Comparison of ENCODE assay signal across 1 cellular context in the genomic region with DNA sequence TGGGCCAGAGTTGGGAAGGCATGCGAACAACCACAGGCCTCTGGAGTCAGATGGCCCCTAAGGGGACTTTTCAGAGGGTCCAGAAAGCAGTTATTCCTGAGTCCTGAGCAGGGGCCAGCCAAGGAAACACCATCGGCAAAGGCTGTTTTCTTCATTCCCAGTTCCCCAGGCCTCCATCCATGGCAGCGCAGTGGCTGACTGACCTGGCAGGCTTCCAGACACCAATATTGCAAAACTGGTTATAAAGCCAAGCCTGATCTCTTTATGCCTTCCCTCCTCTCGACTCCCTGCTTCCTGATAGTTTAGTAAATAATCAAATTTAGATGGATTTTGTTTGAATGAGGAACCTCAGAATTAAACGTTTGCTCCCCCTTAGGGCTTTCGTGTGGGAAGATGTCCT.
TF ChIP-seq lines count a peak whose summit lies in the region.

No MANE protein-coding gene starts in this region.

TF ChIP-seq in SK-N-SH treated with all-trans-retinoic acid at 6 μM for 48 hours, 23 proteins besides CTCF, POLR2A, EP300 and RAD21 (continued from another document):
- TF ChIP-seq, protein P1, sequence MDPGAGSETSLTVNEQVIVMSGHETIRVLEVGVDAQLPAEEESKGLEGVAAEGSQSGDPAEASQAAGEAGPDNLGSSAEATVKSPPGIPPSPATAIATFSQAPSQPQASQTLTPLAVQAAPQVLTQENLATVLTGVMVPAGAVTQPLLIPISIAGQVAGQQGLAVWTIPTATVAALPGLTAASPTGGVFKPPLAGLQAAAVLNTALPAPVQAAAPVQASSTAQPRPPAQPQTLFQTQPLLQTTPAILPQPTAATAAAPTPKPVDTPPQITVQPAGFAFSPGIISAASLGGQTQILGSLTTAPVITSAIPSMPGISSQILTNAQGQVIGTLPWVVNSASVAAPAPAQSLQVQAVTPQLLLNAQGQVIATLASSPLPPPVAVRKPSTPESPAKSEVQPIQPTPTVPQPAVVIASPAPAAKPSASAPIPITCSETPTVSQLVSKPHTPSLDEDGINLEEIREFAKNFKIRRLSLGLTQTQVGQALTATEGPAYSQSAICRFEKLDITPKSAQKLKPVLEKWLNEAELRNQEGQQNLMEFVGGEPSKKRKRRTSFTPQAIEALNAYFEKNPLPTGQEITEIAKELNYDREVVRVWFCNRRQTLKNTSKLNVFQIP (CRISPR knock-in tag; IDR thresholded peaks at IDR 0.05; ENCODE audit: borderline replicate concordance, low read depth) = no peak
- TF ChIP-seq ZNF70 (CRISPR knock-in tag; IDR thresholded peaks at IDR 0.05) = no peak
TF ChIP-seq in SK-N-SH treated with all-trans-retinoic acid at 6 μM for 48 hours: peak in this region for 0.
